In genomic region chr14:59464651-59465569, GRCh38 we compare ENCODE assay signal across 9 cellular contexts. TPM values are rescaled to one million over a fixed set of nuclear protein-coding genes. Genes with fewer than 3 reads are reported as not detected.
DNase-seq lines count a peak whose midpoint lies in the region; ATAC-seq and TF ChIP-seq lines count a peak whose summit lies in the region.
"Had no signal": no experiment of that assay in that cellular context is flagged by ENCODE, and none has a peak within 500 bp of the region (broad histone marks: within the 10 kb centered on the region; RNA-seq: fewer than 3 reads in every experiment).

TSS of gene GPR135 (minus strand) at chr14:59465380. CDS start at chr14:59465226, 154 bp downstream.

- H3K4me1 ChIP-seq in PC-3 (ENCODE audit: insufficient read depth, low read length): peaks cover 9% of the 10 kb centered on the region
- H3K4me1 ChIP-seq in cardiac muscle cell (ENCODE audit: low read depth): peaks cover 4% of the 10 kb centered on the region
- peaks cover 7% of the 10 kb centered on the region for H3K4me1 ChIP-seq in upper lobe of right lung

- peak within 1 kb of the TSS; percentile 87 for H3K4me2 ChIP-seq in PC-3 (ENCODE audit: low read length)

- no peaks in the 10 kb centered on the region for H3K9me2 ChIP-seq in PC-3 (replicated peaks; ENCODE audit: low read length)

- ATAC-seq in GM18861 (IDR thresholded peaks at IDR 0.05; ENCODE audit: unreplicated experiment) (peak; percentile 42), HG03097 (IDR thresholded peaks at IDR 0.05; ENCODE audit: low FRiP score, unreplicated experiment) (peak; percentile 50), PC-3 (peak; percentile 82), upper lobe of right lung (peak; percentile 89)
- peak; percentile 81 to 83 for ATAC-seq in activated naive CD4-positive, alpha-beta T cell treated with anti-CD3 and anti-CD28 coated beads, Interleukin-2, amount 50 U/mL, for 72 hours

- H3K9ac ChIP-seq in PC-3 (ENCODE audit: low read length): peak within 1 kb of the TSS; percentile 46

- H3F3A ChIP-seq in PC-3 (ENCODE audit: low read length, unreplicated experiment): peaks cover 4% of the 10 kb centered on the region

- no peaks in the 10 kb centered on the region for H3K9me3 Mint-ChIP-seq in activated naive CD4-positive, alpha-beta T cell treated with anti-CD3 and anti-CD28 coated beads, Interleukin-2, amount 50 U/mL, for 72 hours
- H3K9me3 Mint-ChIP-seq in osteocyte (ENCODE audit: unreplicated experiment): no peaks in the 10 kb centered on the region

- H3K4me1 Mint-ChIP-seq in osteocyte (ENCODE audit: unreplicated experiment): peaks cover 7% of the 10 kb centered on the region

- H3K36me3 Mint-ChIP-seq in activated naive CD4-positive, alpha-beta T cell treated with anti-CD3 and anti-CD28 coated beads, Interleukin-2, amount 50 U/mL, for 72 hours: peaks cover 0 to 2% of the 10 kb centered on the region in 2 donors
- peaks cover 15% of the 10 kb centered on the region for H3K36me3 Mint-ChIP-seq in osteocyte (ENCODE audit: unreplicated experiment)

- H3K27ac ChIP-seq in 22Rv1: peak within 1 kb of the TSS; percentile 59
- H3K27ac ChIP-seq in PC-3 (ENCODE audit: low read length): no peak within 1 kb of the TSS
- peak within 1 kb of the TSS; percentile 8 for H3K27ac ChIP-seq in cardiac muscle cell
- H3K27ac ChIP-seq in upper lobe of right lung: peak within 1 kb of the TSS; percentile 37

- POLR2A ChIA-PET in PC-3 (lab: Charles Lee; ENCODE audit: unreplicated experiment): interaction anchor here (0.6 kb wide), 1 partner anchor 104 kb away, joined by 4 read pairs; no protein-coding TSS in a partner anchor

- CTCF ChIA-PET in PC-3 (lab: Charles Lee): interaction anchor here (0.6 kb wide), 2 partner anchors 19 to 33 kb away, joined by 3 to 8 read pairs; partner anchors contain the start of genes JKAMP and L3HYPDH

- H3K79me2 ChIP-seq in PC-3 (ENCODE audit: low read length): no peaks in the 10 kb centered on the region; the same call in 1 of the 2 replicates

- no TSS peak for BruUV-seq in PC-3 (replicated peaks; lab: Mats Ljungman, UMichigan)

- H3K4me3 Mint-ChIP-seq in osteocyte (ENCODE audit: unreplicated experiment): peak within 1 kb of the TSS; percentile 80

- intact Hi-C loops in PC-3 (cut with micrococcal nuclease) (loop anchor here (1.0 kb wide), 1 partner anchor 17 kb away; no protein-coding TSS in a partner anchor), upper lobe of right lung (cut with DNase I) (no loop called here)

- H3K36me3 ChIP-seq in PC-3 (ENCODE audit: low read depth, low read length) (peaks cover 4% of the 10 kb centered on the region; the same call in 1 of the 2 replicates), cardiac muscle cell (peaks cover 5% of the 10 kb centered on the region), upper lobe of right lung (no peaks in the 10 kb centered on the region)

- peak within 1 kb of the TSS in 1 of 2 donors; percentile 56 for H3K27ac Mint-ChIP-seq in activated naive CD4-positive, alpha-beta T cell treated with anti-CD3 and anti-CD28 coated beads, Interleukin-2, amount 50 U/mL, for 72 hours
- H3K27ac Mint-ChIP-seq in osteocyte (ENCODE audit: unreplicated experiment): peak within 1 kb of the TSS; percentile 71

- TF ChIP-seq CTCF in 22Rv1 (IDR thresholded peaks at IDR 0.05): no peak
- no peak for TF ChIP-seq CTCF in PC-3 (conservative IDR thresholded peaks at IDR 0.05; ENCODE audit: low read depth, low read length)
- no peak for TF ChIP-seq CTCF in cardiac muscle cell (IDR thresholded peaks at IDR 0.05; ENCODE audit: low read depth, low read length)
- TF ChIP-seq CTCF in osteocyte (IDR thresholded peaks at IDR 0.05): no peak
- no peak for TF ChIP-seq CTCF in upper lobe of right lung (IDR thresholded peaks at IDR 0.05)

- H3K27me3 Mint-ChIP-seq in osteocyte (ENCODE audit: unreplicated experiment): no peaks in the 10 kb centered on the region

- H3K9me3 ChIP-seq in PC-3 (ENCODE audit: low read length): no peaks in the 10 kb centered on the region
- H3K9me3 ChIP-seq in cardiac muscle cell (ENCODE audit: low read depth): no peaks in the 10 kb centered on the region
- no peaks in the 10 kb centered on the region for H3K9me3 ChIP-seq in upper lobe of right lung

- peak; percentile 87 for DNase-seq in PC-3
- peak; percentile 41 to 70 for DNase-seq in activated naive CD4-positive, alpha-beta T cell treated with anti-CD3 and anti-CD28 coated beads, Interleukin-2, amount 50 U/mL, for 72 hours (ENCODE audit: low spot score in 2 of 2)
- DNase-seq in cardiac muscle cell (ENCODE audit: low read depth in 1 of 2, low spot score in 1 of 2): peak; percentile 65 to 90
- peak; percentile 87 for DNase-seq in osteocyte (ENCODE audit: extremely low spot score, unreplicated experiment)
- DNase-seq in upper lobe of right lung: peak; percentile 83
- DNase-seq: DND-41 had no signal

- H3K4me3 ChIP-seq in PC-3 (ENCODE audit: low read length) (peak within 1 kb of the TSS; percentile 72), cardiac muscle cell (peak within 1 kb of the TSS; percentile 53), upper lobe of right lung (peak within 1 kb of the TSS; percentile 65)

- H3K27me3 ChIP-seq in PC-3 (ENCODE audit: low read length) (no peaks in the 10 kb centered on the region), cardiac muscle cell (no peaks in the 10 kb centered on the region), upper lobe of right lung (no peaks in the 10 kb centered on the region)

- no peaks in the 10 kb centered on the region for H4K20me1 ChIP-seq in PC-3 (ENCODE audit: low read length)

- H2AFZ ChIP-seq in PC-3 (ENCODE audit: low read length): peak within 1 kb of the TSS; percentile 86

RNA-seq across cellular contexts. Expression of gene GPR135, which starts in this region (rescaled TPM):
- total RNA-seq in PC-3 (2014; rRNA removed) (6.7 and 10.3 TPM in 2 replicates), cardiac muscle cell (5.6 and 11.0 TPM in 2 replicates), osteocyte (3.5 and 3.6 TPM in 2 replicates), upper lobe of right lung (2.1 TPM)
- 1 to 10 TPM; 1.6 to 2.1 TPM for total RNA-seq in activated naive CD4-positive, alpha-beta T cell treated with anti-CD3 and anti-CD28 coated beads, Interleukin-2, amount 50 U/mL, for 72 hours
- polyA plus RNA-seq in cardiac muscle cell: 1.7 and 4.0 TPM in 2 replicates
